20 cellular contexts compared by ENCODE assay signal in genomic region chr3:67804089-67804488, GRCh38.
A peak's percentile ranks its signal among the peaks of the same experiment; 100 is the strongest.
DNase-seq lines count a peak whose midpoint lies in the region; ATAC-seq and TF ChIP-seq lines count a peak whose summit lies in the region.
"Had no signal": no experiment of that assay in that cellular context is flagged by ENCODE, and none has a peak within 500 bp of the region (broad histone marks: within the 10 kb centered on the region; RNA-seq: fewer than 3 reads in every experiment).

No MANE protein-coding gene starts in this region.

- no peak overlapping the region for H2BK20ac ChIP-seq in IMR-90 (ENCODE audit: low read depth, low read length)

- TF ChIP-seq RAD21 in IMR-90 (IDR thresholded peaks at IDR 0.05; ENCODE audit: low read length): no peak
- TF ChIP-seq RAD21 in liver (IDR thresholded peaks at IDR 0.05): peak in 1 of 2 donors; percentile 52

- no peak overlapping the region for H4K91ac ChIP-seq in IMR-90 (ENCODE audit: insufficient read depth, low read depth, low read length)

- no peak overlapping the region for H2AFZ ChIP-seq in IMR-90 (replicated peaks; ENCODE audit: low read length, poor library complexity)

- in situ Hi-C loops in IMR-90 (cut with MboI; ENCODE audit: low sequenced_read_pairs): no loop called here

- CTCF ChIA-PET in IMR-90 (lab: Yijun Ruan, JAX): no interaction called here

- H3K4me3 ChIP-seq in IMR-90 (ENCODE audit: insufficient read depth, low read depth, low read length) (no peak overlapping the region), choroid plexus epithelial cell (ENCODE audit: low read depth, low read length) (no peak overlapping the region), liver (ENCODE audit: low read depth in 1 of 3, low read length in 3 of 3) (no peak overlapping the region), upper lobe of right lung (no peak overlapping the region), heart left ventricle (no peak overlapping the region), adrenal gland (no peak overlapping the region)
- H3K4me3 ChIP-seq: body of pancreas, esophagus muscularis mucosa, vagina had no signal

- no peak overlapping the region for H2AK9ac ChIP-seq in IMR-90 (replicated peaks; ENCODE audit: low read depth, low read length, poor library complexity)

- H3K4ac ChIP-seq in IMR-90 (ENCODE audit: low read depth, low read length): no peak overlapping the region

- ATAC-seq in IMR-90 (ENCODE audit: low read depth) (peak; percentile 35; the same call in 1 of the 2 replicates), upper lobe of right lung (peak; percentile 56), heart left ventricle (no peak)
- ATAC-seq: activated CD4-positive, alpha-beta T cell treated with anti-CD3 and anti-CD28 coated beads for 36 hours; body of pancreas; SK-N-SH treated with all-trans-retinoic acid at 6 μM for 48 hours had no signal

- no peak overlapping the region for H3K9ac ChIP-seq in IMR-90 (ENCODE audit: low read depth, low read length)
- H3K9ac ChIP-seq in liver (ENCODE audit: low read depth in 1 of 2, low read length in 2 of 2): no peak overlapping the region

- no peak overlapping the region for H2BK15ac ChIP-seq in IMR-90 (ENCODE audit: low read depth, low read length)

- TF ChIP-seq POLR2A in IMR-90 (IDR thresholded peaks at IDR 0.05; ENCODE audit: low read depth, low read length): no peak
- TF ChIP-seq POLR2A in heart left ventricle (IDR thresholded peaks at IDR 0.05): no peak
- TF ChIP-seq POLR2A in adrenal gland (IDR thresholded peaks at IDR 0.05): no peak

- H2AK5ac ChIP-seq in IMR-90 (ENCODE audit: low read depth, low read length): no peak overlapping the region

- no peak for TF ChIP-seq CTCF in IMR-90 (conservative IDR thresholded peaks at IDR 0.05; ENCODE audit: low read depth, low read length)
- peak; percentile 2 for TF ChIP-seq CTCF in choroid plexus epithelial cell (conservative IDR thresholded peaks at IDR 0.05; ENCODE audit: low read depth, low read length)
- TF ChIP-seq CTCF in liver (IDR thresholded peaks at IDR 0.05; ENCODE audit: low read depth, low read length, missing input control): peak; percentile 6
- no peak for TF ChIP-seq CTCF in upper lobe of right lung (IDR thresholded peaks at IDR 0.05)
- TF ChIP-seq CTCF in heart left ventricle (IDR thresholded peaks at IDR 0.05): no peak
- TF ChIP-seq CTCF in adrenal gland (IDR thresholded peaks at IDR 0.05): no peak

- H3K36me3 ChIP-seq in IMR-90 (ENCODE audit: control insufficient read depth, insufficient read depth, low read length) (no peaks in the 10 kb centered on the region), liver (ENCODE audit: control insufficient read depth in 4 of 4, insufficient read depth in 3 of 4, low read depth in 1 of 4, low read length in 3 of 4) (no peaks in the 10 kb centered on the region), upper lobe of right lung (no peaks in the 10 kb centered on the region), heart left ventricle (no peaks in the 10 kb centered on the region), adrenal gland (replicated peaks in 1 of 2) (no peaks in the 10 kb centered on the region)
- H3K36me3 ChIP-seq: esophagus muscularis mucosa, vagina had no signal

- H4K8ac ChIP-seq in IMR-90 (ENCODE audit: low read depth in 2 of 2, low read length in 2 of 2): no peak overlapping the region

- no TSS peak for BruUV-seq in IMR-90 (replicated peaks; lab: Mats Ljungman, UMichigan)

- no peak overlapping the region for H4K5ac ChIP-seq in IMR-90 (ENCODE audit: low read depth, low read length)

- H3K23ac ChIP-seq in IMR-90 (ENCODE audit: low read depth, low read length): no peak overlapping the region

- no peaks in the 10 kb centered on the region for H4K20me1 ChIP-seq in IMR-90 (ENCODE audit: insufficient read depth, low read length)

- H3K18ac ChIP-seq in IMR-90 (ENCODE audit: low read depth, low read length): no peak overlapping the region; the same call in 1 of the 2 replicates

- no peak overlapping the region for H2BK120ac ChIP-seq in IMR-90 (ENCODE audit: low read depth, low read length)

- POLR2A ChIA-PET in IMR-90 (lab: Charles Lee; ENCODE audit: unreplicated experiment): no interaction called here

- DNase-seq in IMR-90: peak; percentile 7
- peak; percentile 59 for DNase-seq in choroid plexus epithelial cell (ENCODE audit: low read depth)
- no peak for DNase-seq in upper lobe of right lung
- no peak for DNase-seq in heart left ventricle
- no peak for DNase-seq in adrenal gland
- no peak for DNase-seq in NCI-H2107 treated with DMSO at 0.1 percent for 48 hours (lab: John Stamatoyannopoulos, UW; ENCODE audit: unreplicated experiment)
- DNase-seq: activated CD4-positive, alpha-beta T cell treated with anti-CD3 and anti-CD28 coated beads for 36 hours; activated effector memory CD4-positive, alpha-beta T cell treated with anti-CD3 and anti-CD28 coated beads, Interleukin-2, amount 50 U/mL, for 16 hours; body of pancreas; MV-4-11; NCI-H1694 treated with DMSO at 0.1 percent for 48 hours; NCI-H526 treated with DMSO at 0.1 percent for 48 hours; small intestine; stimulated activated CD4-positive, alpha-beta T cell treated with anti-CD3 and anti-CD28 coated beads, Interleukin-2, amount 100 ng/mL, for 24 hours; T-helper 2 cell had no signal

- no peak overlapping the region for H3K56ac ChIP-seq in IMR-90 (ENCODE audit: extremely low read depth, insufficient read depth, low read length)

- WGBS in IMR-90 (ENCODE audit: extremely low coverage in 2 of 2, insufficient read length in 1 of 2), 2 experiments: no CpG with 5 or more reads among the region's 2 CpGs
- 91% methylated on average over 2 of the region's 2 CpGs for WGBS in liver
- 87 to 97% (median 90%) methylated on average over 2 of the region's 2 CpGs for WGBS in heart left ventricle, 4 donors
- WGBS in adrenal gland, 4 donors: 91 to 96% (median 95%) methylated on average over 2 of the region's 2 CpGs

- intact Hi-C loops in IMR-90 (cut with micrococcal nuclease) (no loop called here), upper lobe of right lung (cut with DNase I) (no loop called here), heart left ventricle (cut with DNase I) (no loop called here), adrenal gland (cut with DNase I) (no loop called here)

- H3K9me1 ChIP-seq in IMR-90 (ENCODE audit: insufficient read depth, low read length): no peaks in the 10 kb centered on the region

- H3K9me3 ChIP-seq in IMR-90 (ENCODE audit: control insufficient read depth, insufficient read depth, low read length): no peaks in the 10 kb centered on the region
- no peaks in the 10 kb centered on the region for H3K9me3 ChIP-seq in liver (ENCODE audit: control insufficient read depth in 4 of 4, low read length in 3 of 4)
- no peaks in the 10 kb centered on the region for H3K9me3 ChIP-seq in upper lobe of right lung
- peaks cover 0 to 16% (median 3%) of the 10 kb centered on the region in 12 donors for H3K9me3 ChIP-seq in heart left ventricle
- peaks cover 0 to 7% (median 0%) of the 10 kb centered on the region in 3 donors for H3K9me3 ChIP-seq in adrenal gland (replicated peaks in 1 of 3)
- H3K9me3 ChIP-seq: body of pancreas, vagina had no signal

- no peak overlapping the region for H2BK5ac ChIP-seq in IMR-90 (ENCODE audit: low read depth, low read length, poor library complexity, severe bottlenecking)

- H3K27ac ChIP-seq in IMR-90 (ENCODE audit: insufficient read depth, low read length) (no peak overlapping the region), liver (ENCODE audit: low read depth in 1 of 2, low read length in 2 of 2) (no peak overlapping the region), upper lobe of right lung (no peak overlapping the region), heart left ventricle (no peak overlapping the region), adrenal gland (no peak overlapping the region)
- H3K27ac ChIP-seq: body of pancreas, C4-2B, esophagus muscularis mucosa, vagina had no signal

- H3K4me2 ChIP-seq in IMR-90 (ENCODE audit: low read depth, low read length): no peak overlapping the region

- dilution Hi-C loops in IMR-90 (cut with HindIII; ENCODE audit: low sequenced_read_pairs, unreplicated experiment): no loop called here

- H3K14ac ChIP-seq in IMR-90 (replicated peaks; ENCODE audit: low read depth, low read length): no peak overlapping the region

- no peaks in the 10 kb centered on the region for H3K79me1 ChIP-seq in IMR-90 (ENCODE audit: low read depth in 1 of 2, low read length in 2 of 2)

- H3K4me1 ChIP-seq in IMR-90 (ENCODE audit: control insufficient read depth, insufficient read depth, low read length): no peaks in the 10 kb centered on the region
- peaks cover 0 to 3% (median 2%) of the 10 kb centered on the region in 4 donors for H3K4me1 ChIP-seq in liver (ENCODE audit: control insufficient read depth in 4 of 4, insufficient read depth in 4 of 4, low read length in 3 of 4)
- no peaks in the 10 kb centered on the region for H3K4me1 ChIP-seq in upper lobe of right lung
- no peaks in the 10 kb centered on the region for H3K4me1 ChIP-seq in heart left ventricle
- H3K4me1 ChIP-seq in adrenal gland (replicated peaks in 1 of 2): no peaks in the 10 kb centered on the region
- H3K4me1 ChIP-seq: body of pancreas, esophagus muscularis mucosa, vagina had no signal

- H3K27me3 ChIP-seq in IMR-90 (ENCODE audit: control insufficient read depth, insufficient read depth, low read length): no peaks in the 10 kb centered on the region
- H3K27me3 ChIP-seq in liver (ENCODE audit: control insufficient read depth in 4 of 4, insufficient read depth in 4 of 4, low read length in 3 of 4): no peaks in the 10 kb centered on the region
- no peaks in the 10 kb centered on the region for H3K27me3 ChIP-seq in upper lobe of right lung
- no peaks in the 10 kb centered on the region for H3K27me3 ChIP-seq in heart left ventricle
- H3K27me3 ChIP-seq in adrenal gland: no peaks in the 10 kb centered on the region
- H3K27me3 ChIP-seq: body of pancreas, esophagus muscularis mucosa, vagina had no signal

TF ChIP-seq in IMR-90, 13 proteins besides CTCF, POLR2A, EP300 and RAD21 (continues in another document):
- TF ChIP-seq CEBPB (IDR thresholded peaks at IDR 0.05; ENCODE audit: low read depth, low read length): no peak

TF ChIP-seq in liver, 16 proteins besides CTCF, POLR2A, EP300 and RAD21:
- TF ChIP-seq, protein P1, sequence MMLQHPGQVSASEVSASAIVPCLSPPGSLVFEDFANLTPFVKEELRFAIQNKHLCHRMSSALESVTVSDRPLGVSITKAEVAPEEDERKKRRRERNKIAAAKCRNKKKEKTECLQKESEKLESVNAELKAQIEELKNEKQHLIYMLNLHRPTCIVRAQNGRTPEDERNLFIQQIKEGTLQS (IDR thresholded peaks at IDR 0.05): no peak
- TF ChIP-seq HNF4A (conservative IDR thresholded peaks at IDR 0.05): peak in 1 of 2 donors; percentile 14

Comparison
In these comparisons a context has a peak if more than half of its experiments do, and no peak if none do; other contexts are left out.
1. ATAC-seq: peak in IMR-90 (single experiment) and upper lobe of right lung (single experiment); none in heart left ventricle (0 of 4).
2. DNase-seq: peak in IMR-90 (single experiment) and choroid plexus epithelial cell (single experiment); none in upper lobe of right lung (single experiment), heart left ventricle (0 of 5), adrenal gland (0 of 7) and NCI-H2107 treated with DMSO at 0.1 percent for 48 hours (single experiment).
3. CTCF ChIP-seq: peak in choroid plexus epithelial cell (single experiment) and liver (single experiment); none in IMR-90 (single experiment), upper lobe of right lung (single experiment), heart left ventricle (0 of 12) and adrenal gland (0 of 6).